ENCODE assay signal across 18 cellular contexts in the genomic region with DNA sequence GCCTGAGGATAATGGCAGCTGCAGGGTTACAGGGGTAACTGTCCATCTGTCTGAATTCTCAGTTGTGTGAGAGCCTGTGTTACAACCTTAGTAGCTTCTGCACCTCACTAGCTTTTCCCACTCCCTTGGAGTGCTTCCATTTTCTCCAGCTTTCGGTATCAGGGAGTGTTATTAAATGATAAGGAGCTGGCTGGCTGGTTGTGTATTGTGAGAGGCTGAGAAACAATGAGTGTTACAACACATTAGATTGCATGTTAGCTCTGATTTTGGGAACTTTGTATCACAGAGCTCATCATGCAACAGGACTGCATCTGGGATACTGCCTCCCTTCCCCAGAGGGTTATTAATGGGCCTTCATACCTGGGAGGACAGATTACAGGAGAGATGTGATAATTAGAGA.
"Had no signal": no experiment of that assay in that cellular context is flagged by ENCODE, and none has a peak within 500 bp of the region (broad histone marks: within the 10 kb centered on the region; RNA-seq: fewer than 3 reads in every experiment).

No MANE protein-coding gene starts in this region.

- DNase-seq: colonic mucosa; effector CD8-positive, alpha-beta T cell; head of caudate nucleus; left ventricle myocardium superior; lower lobe of right lung; natural killer cell; stimulated activated CD4-positive, alpha-beta T cell treated with anti-CD3 and anti-CD28 coated beads, Interleukin-2, amount 100 ng/mL, for 24 hours; stimulated activated CD4-positive, alpha-beta T cell treated with anti-CD3 and anti-CD28 coated beads, Interleukin-4, amount 100 ng/mL, for 24 hours; stimulated activated naive CD4-positive, alpha-beta T cell treated with Interleukin-2 at 50 U/mL for 16 hours; stomach; thyroid gland; trophoblast cell had no signal

- H3K27me3 Mint-ChIP-seq: dendritic cell treated with granulocyte-macrophage colony-stimulating factor and Interleukin-4, amounts not matched to agents 40 ng/mL and 50 ng/mL, for 4 days; progenitor cell of endocrine pancreas had no signal

- H3K36me3 Mint-ChIP-seq: natural killer cell; stimulated activated effector memory CD8-positive, alpha-beta T cell treated with anti-CD3 and anti-CD28 coated beads, Interleukin-12 subunit alpha, Interleukin-12 subunit beta, amount 100 ng/mL, for 72 hours had no signal

- ATAC-seq: left ventricle myocardium superior; lower lobe of right lung; natural killer cell; sciatic nerve; stimulated activated effector memory CD8-positive, alpha-beta T cell treated with anti-CD3 and anti-CD28 coated beads, Interleukin-12 subunit alpha, Interleukin-12 subunit beta, amount 100 ng/mL, for 72 hours had no signal

- H3K4me3 Mint-ChIP-seq: dendritic cell treated with granulocyte-macrophage colony-stimulating factor and Interleukin-4, amounts not matched to agents 40 ng/mL and 50 ng/mL, for 4 days; natural killer cell; neural crest cell; stimulated activated effector memory CD8-positive, alpha-beta T cell treated with anti-CD3 and anti-CD28 coated beads, Interleukin-12 subunit alpha, Interleukin-12 subunit beta, amount 100 ng/mL, for 72 hours had no signal

- H3K4me1 Mint-ChIP-seq: natural killer cell; stimulated activated effector memory CD8-positive, alpha-beta T cell treated with anti-CD3 and anti-CD28 coated beads, Interleukin-12 subunit alpha, Interleukin-12 subunit beta, amount 100 ng/mL, for 72 hours had no signal

- H3K9me3 Mint-ChIP-seq: dendritic cell treated with granulocyte-macrophage colony-stimulating factor and Interleukin-4, amounts not matched to agents 40 ng/mL and 50 ng/mL, for 4 days had no signal

- H3K4me3 ChIP-seq: colonic mucosa, esophagus muscularis mucosa, lower lobe of right lung, stomach, thyroid gland had no signal

- H3K27ac Mint-ChIP-seq: dendritic cell treated with granulocyte-macrophage colony-stimulating factor and Interleukin-4, amounts not matched to agents 40 ng/mL and 50 ng/mL, for 4 days; natural killer cell; progenitor cell of endocrine pancreas; stimulated activated effector memory CD8-positive, alpha-beta T cell treated with anti-CD3 and anti-CD28 coated beads, Interleukin-12 subunit alpha, Interleukin-12 subunit beta, amount 100 ng/mL, for 72 hours had no signal
